ENCODE assay signal across 9 cellular contexts in genomic region chr6:153117986-153118886, GRCh38. TPM values are rescaled to one million over a fixed set of nuclear protein-coding genes. Genes with fewer than 3 reads are reported as not detected.
DNase-seq lines count a peak whose midpoint lies in the region; ATAC-seq and TF ChIP-seq lines count a peak whose summit lies in the region.
"Had no signal": no experiment of that assay in that cellular context is flagged by ENCODE, and none has a peak within 500 bp of the region (broad histone marks: within the 10 kb centered on the region; RNA-seq: fewer than 3 reads in every experiment).

No MANE protein-coding gene starts in this region.

- H3K9ac ChIP-seq in BLaER1 treated with 17β-estradiol and CSF1 and Interleukin-3, amounts not matched to agents 10 nM and 100 nM: 0 out of 22 replicates have a peak overlapping the region, but pooled peaks of 1 of the 11 experiments have one; percentile 16

- ATAC-seq in HG03432 (IDR thresholded peaks at IDR 0.05; ENCODE audit: unreplicated experiment): peak; percentile 99

- H3K4me1 ChIP-seq in BLaER1 treated with 17β-estradiol and CSF1 and Interleukin-3, amounts not matched to agents 10 nM and 100 nM: peaks cover 0 to 19% (median 14%) of the 10 kb centered on the region in 10 experiments; a peak in 11 of 20 replicates

- peak overlapping the region in 6 of 11 experiments; percentile 8 to 62 (median 48); a peak in 12 of 22 replicates for H3K4me2 ChIP-seq in BLaER1 treated with 17β-estradiol and CSF1 and Interleukin-3, amounts not matched to agents 10 nM and 100 nM

- no peaks in the 10 kb centered on the region for H3K36me3 ChIP-seq in BLaER1 treated with 17β-estradiol and CSF1 and Interleukin-3, amounts not matched to agents 10 nM and 100 nM

- TF ChIP-seq CTCF in GM20000 (IDR thresholded peaks at IDR 0.05; ENCODE audit: extremely low read depth, missing control alignments) (no peak), choroid plexus epithelial cell (conservative IDR thresholded peaks at IDR 0.05; ENCODE audit: low read depth, low read length) (no peak)

- H4K20me1 ChIP-seq in BLaER1 treated with 17β-estradiol and CSF1 and Interleukin-3, amounts not matched to agents 10 nM and 100 nM: no peaks in the 10 kb centered on the region

- H3K27ac ChIP-seq in BLaER1 treated with 17β-estradiol and CSF1 and Interleukin-3, amounts not matched to agents 10 nM and 100 nM: peak overlapping the region in 7 of 11 experiments; percentile 5 to 63 (median 46); a peak in 10 of 22 replicates

- peaks cover 0 to 21% (median 6%) of the 10 kb centered on the region in 11 experiments; a peak in 15 of 22 replicates for H3K9me3 ChIP-seq in BLaER1 treated with 17β-estradiol and CSF1 and Interleukin-3, amounts not matched to agents 10 nM and 100 nM (replicated peaks in 1 of 11)

- DNase-seq in GM20000 (ENCODE audit: low spot score): peak; percentile 48
- DNase-seq in choroid plexus epithelial cell (ENCODE audit: low read depth): peak; percentile 50
- no peak for DNase-seq in mesenteric fat pad (ENCODE audit: low spot score)
- DNase-seq in stimulated activated CD4-positive, alpha-beta T cell treated with anti-CD3 and anti-CD28 coated beads, Interleukin-4, amount 100 ng/mL, for 24 hours: no peak
- no peak for DNase-seq in NCI-H524 (lab: John Stamatoyannopoulos, UW)
- DNase-seq in SHP77 (lab: John Stamatoyannopoulos, UW): no peak
- DNase-seq: substantia nigra had no signal

- H3K27me3 ChIP-seq in BLaER1 treated with 17β-estradiol and CSF1 and Interleukin-3, amounts not matched to agents 10 nM and 100 nM: no peaks in the 10 kb centered on the region

- no peak overlapping the region for H3K4me3 ChIP-seq in BLaER1 treated with 17β-estradiol and CSF1 and Interleukin-3, amounts not matched to agents 10 nM and 100 nM
- no peak overlapping the region for H3K4me3 ChIP-seq in choroid plexus epithelial cell (ENCODE audit: low read depth, low read length)

RNA-seq across cellular contexts. Expression of gene RGS17, which starts 12.8 kb away (rescaled TPM):
- total RNA-seq in mesenteric fat pad: 4.6 TPM

Comparison
In these comparisons a context has a peak if more than half of its experiments do, and no peak if none do; other contexts are left out.
1. DNase-seq: peak in GM20000 (single experiment) and choroid plexus epithelial cell (single experiment); none in mesenteric fat pad (single experiment), stimulated activated CD4-positive, alpha-beta T cell treated with anti-CD3 and anti-CD28 coated beads, Interleukin-4, amount 100 ng/mL, for 24 hours (single experiment), NCI-H524 (0 of 2) and SHP77 (0 of 2).